Comparison of ENCODE assay signal across 14 cellular contexts in the genomic region with DNA sequence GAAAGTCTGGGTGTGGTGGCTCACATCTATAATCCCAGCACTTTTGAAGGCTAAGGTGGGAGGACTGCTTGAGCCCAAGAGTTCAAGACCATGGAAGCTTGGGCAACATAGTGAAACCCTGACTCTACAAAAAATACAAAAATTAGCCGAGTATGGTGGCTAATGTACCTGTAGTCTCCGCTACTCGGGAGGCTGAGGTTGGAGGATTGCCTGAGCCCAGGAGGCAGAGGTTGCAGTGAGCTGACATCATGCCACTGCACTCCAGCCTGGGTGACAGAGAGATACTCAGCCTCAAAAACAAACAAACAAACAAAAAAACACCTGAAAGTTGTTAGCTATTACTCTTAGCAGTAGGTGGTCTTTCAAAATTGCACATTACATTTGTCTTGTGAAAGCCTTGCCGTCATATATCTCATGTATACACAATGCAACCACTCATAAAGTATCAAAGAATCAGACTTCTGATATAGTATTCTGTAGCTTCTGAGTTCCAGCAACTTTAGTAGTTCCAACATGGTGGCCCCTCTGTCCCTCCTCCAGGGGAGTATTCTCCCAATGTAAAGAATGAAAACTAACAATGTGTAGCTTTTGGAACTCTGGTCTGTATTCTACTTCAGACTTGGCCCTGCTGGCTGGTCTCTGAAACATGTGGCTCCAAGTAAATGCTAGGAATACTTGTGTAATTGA.
DNase-seq lines count a peak whose midpoint lies in the region; ATAC-seq and TF ChIP-seq lines count a peak whose summit lies in the region.
"Had no signal": no experiment of that assay in that cellular context is flagged by ENCODE, and none has a peak within 500 bp of the region (broad histone marks: within the 10 kb centered on the region; RNA-seq: fewer than 3 reads in every experiment).

No MANE protein-coding gene starts in this region.

- H3K9me2 ChIP-seq in OCI-LY1 (ENCODE audit: low read depth, low read length): no peaks in the 10 kb centered on the region

- H3K9me3 ChIP-seq in OCI-LY1 (ENCODE audit: low read length): peaks cover 56% of the 10 kb centered on the region

- H3F3A ChIP-seq in OCI-LY1 (ENCODE audit: insufficient read depth, low read length): no peaks in the 10 kb centered on the region

- H3K79me2 ChIP-seq in OCI-LY1 (ENCODE audit: insufficient read depth, low read length): no peaks in the 10 kb centered on the region

- CTCF ChIA-PET in activated CD8-positive, alpha-beta memory T cell treated with anti-CD3 and anti-CD28 coated beads, Interleukin-2, amount 10 ng/mL, durations not matched to agents 7 days and 5 days (lab: Charles Lee): interaction anchor here (1.8 kb wide), 1 partner anchor 12 kb away, joined by 3 read pairs; no protein-coding TSS in a partner anchor

- DNase-seq in activated CD8-positive, alpha-beta memory T cell treated with anti-CD3 and anti-CD28 coated beads, Interleukin-2, amount 10 ng/mL, durations not matched to agents 7 days and 5 days: no peak
- no peak for DNase-seq in activated CD8-positive, alpha-beta memory T cell treated with anti-CD3 and anti-CD28 coated beads, Interleukin-2, amount 50 U/mL, for 48 hours
- no peak for DNase-seq in natural killer cell treated with Interleukin-12 subunit alpha and Interleukin-12 subunit beta and Interleukin-15 and Interleukin-18, amount 100 ng/mL, for 72 hours (ENCODE audit: low spot score)
- DNase-seq in SKM-1 (lab: John Stamatoyannopoulos, UW; ENCODE audit: unreplicated experiment) (no peak), AG08396 (ENCODE audit: low spot score) (no peak), OCI-M2 (lab: John Stamatoyannopoulos, UW; ENCODE audit: unreplicated experiment) (no peak)
- DNase-seq: aorta, left colon, NCI-H1694 treated with DMSO at 0.1 percent for 48 hours had no signal

- H3K4me3 ChIP-seq in OCI-LY1 (ENCODE audit: low read depth, low read length, poor library complexity, severe bottlenecking): peak overlapping the region; percentile 12
- H3K4me3 ChIP-seq: neural progenitor cell, smooth muscle cell had no signal

- H3K36me3 Mint-ChIP-seq in activated CD8-positive, alpha-beta memory T cell treated with anti-CD3 and anti-CD28 coated beads, Interleukin-2, amount 10 ng/mL, durations not matched to agents 7 days and 5 days: peaks cover 55% of the 10 kb centered on the region
- peaks cover 17% of the 10 kb centered on the region for H3K36me3 Mint-ChIP-seq in natural killer cell treated with Interleukin-12 subunit alpha and Interleukin-12 subunit beta and Interleukin-15 and Interleukin-18, amount 100 ng/mL, for 72 hours
- H3K36me3 Mint-ChIP-seq: neural progenitor cell, type B pancreatic cell had no signal

- H2AFZ ChIP-seq in OCI-LY1 (ENCODE audit: low read length): no peak overlapping the region
- H2AFZ ChIP-seq: neural progenitor cell had no signal

- no peaks in the 10 kb centered on the region for H4K20me1 ChIP-seq in OCI-LY1 (ENCODE audit: insufficient read depth, low read length)

- TF ChIP-seq CTCF in OCI-LY1 (IDR thresholded peaks at IDR 0.05; ENCODE audit: low read length): no peak

- peaks cover 53% of the 10 kb centered on the region for H3K36me3 ChIP-seq in OCI-LY1 (ENCODE audit: insufficient read depth, low read length)
- H3K36me3 ChIP-seq: neural progenitor cell had no signal

- H3K9ac ChIP-seq in OCI-LY1 (ENCODE audit: low read length): peak overlapping the region; percentile 45
- H3K9ac ChIP-seq: neural progenitor cell had no signal

- H3K4me3 Mint-ChIP-seq in activated CD8-positive, alpha-beta memory T cell treated with anti-CD3 and anti-CD28 coated beads, Interleukin-2, amount 10 ng/mL, durations not matched to agents 7 days and 5 days: peak overlapping the region; percentile 26
- H3K4me3 Mint-ChIP-seq in natural killer cell treated with Interleukin-12 subunit alpha and Interleukin-12 subunit beta and Interleukin-15 and Interleukin-18, amount 100 ng/mL, for 72 hours: peak overlapping the region; percentile 40
- H3K4me3 Mint-ChIP-seq: neural progenitor cell, type B pancreatic cell had no signal

- no peaks in the 10 kb centered on the region for H3K27me3 ChIP-seq in OCI-LY1 (ENCODE audit: insufficient read depth, low read length)
- H3K27me3 ChIP-seq: neural progenitor cell had no signal

- no peaks in the 10 kb centered on the region for H3K27me3 Mint-ChIP-seq in activated CD8-positive, alpha-beta memory T cell treated with anti-CD3 and anti-CD28 coated beads, Interleukin-2, amount 10 ng/mL, durations not matched to agents 7 days and 5 days
- H3K27me3 Mint-ChIP-seq in natural killer cell treated with Interleukin-12 subunit alpha and Interleukin-12 subunit beta and Interleukin-15 and Interleukin-18, amount 100 ng/mL, for 72 hours: no peaks in the 10 kb centered on the region

- peaks cover 33% of the 10 kb centered on the region for H3K4me1 Mint-ChIP-seq in activated CD8-positive, alpha-beta memory T cell treated with anti-CD3 and anti-CD28 coated beads, Interleukin-2, amount 10 ng/mL, durations not matched to agents 7 days and 5 days
- peaks cover 48 to 51% of the 10 kb centered on the region in 2 donors for H3K4me1 Mint-ChIP-seq in natural killer cell treated with Interleukin-12 subunit alpha and Interleukin-12 subunit beta and Interleukin-15 and Interleukin-18, amount 100 ng/mL, for 72 hours (ENCODE audit: low read depth in 2 of 2)
- H3K4me1 Mint-ChIP-seq: neural progenitor cell had no signal

- H3K27ac Mint-ChIP-seq in activated CD8-positive, alpha-beta memory T cell treated with anti-CD3 and anti-CD28 coated beads, Interleukin-2, amount 10 ng/mL, durations not matched to agents 7 days and 5 days: peak overlapping the region; percentile 90
- H3K27ac Mint-ChIP-seq in natural killer cell treated with Interleukin-12 subunit alpha and Interleukin-12 subunit beta and Interleukin-15 and Interleukin-18, amount 100 ng/mL, for 72 hours: peak overlapping the region; percentile 8 to 40
- H3K27ac Mint-ChIP-seq: neural progenitor cell, type B pancreatic cell had no signal

- peak overlapping the region; percentile 98 for H3K27ac ChIP-seq in OCI-LY1 (ENCODE audit: low read depth, low read length, poor library complexity, severe bottlenecking)
- H3K27ac ChIP-seq: neural progenitor cell had no signal

- H3K9me3 Mint-ChIP-seq in activated CD8-positive, alpha-beta memory T cell treated with anti-CD3 and anti-CD28 coated beads, Interleukin-2, amount 10 ng/mL, durations not matched to agents 7 days and 5 days (ENCODE audit: low read depth): peaks cover 24% of the 10 kb centered on the region
- H3K9me3 Mint-ChIP-seq in natural killer cell treated with Interleukin-12 subunit alpha and Interleukin-12 subunit beta and Interleukin-15 and Interleukin-18, amount 100 ng/mL, for 72 hours: peaks cover 19% of the 10 kb centered on the region

- ATAC-seq in activated CD8-positive, alpha-beta memory T cell treated with anti-CD3 and anti-CD28 coated beads, Interleukin-2, amount 10 ng/mL, durations not matched to agents 7 days and 5 days: peak; percentile 58
- peak; percentile 26 for ATAC-seq in GM21529 (IDR thresholded peaks at IDR 0.05; ENCODE audit: unreplicated experiment)
- ATAC-seq in natural killer cell treated with Interleukin-12 subunit alpha and Interleukin-12 subunit beta and Interleukin-15 and Interleukin-18, amount 100 ng/mL, for 72 hours: no peak
- ATAC-seq: left colon had no signal

- peak overlapping the region; percentile 23 for H3K4me2 ChIP-seq in OCI-LY1 (ENCODE audit: low read length)
- H3K4me2 ChIP-seq: neural progenitor cell, smooth muscle cell had no signal

- peaks cover 46% of the 10 kb centered on the region for H3K4me1 ChIP-seq in OCI-LY1 (ENCODE audit: insufficient read depth, low read length, severe bottlenecking)
- H3K4me1 ChIP-seq: neural progenitor cell had no signal

Comparison
In these comparisons a context has a peak if more than half of its experiments do, and no peak if none do; other contexts are left out.
1. ATAC-seq: peak in activated CD8-positive, alpha-beta memory T cell treated with anti-CD3 and anti-CD28 coated beads, Interleukin-2, amount 10 ng/mL, durations not matched to agents 7 days and 5 days (single experiment) and GM21529 (single experiment); none in natural killer cell treated with Interleukin-12 subunit alpha and Interleukin-12 subunit beta and Interleukin-15 and Interleukin-18, amount 100 ng/mL, for 72 hours (0 of 2).